8 cellular contexts compared by ENCODE assay signal in the genomic region with DNA sequence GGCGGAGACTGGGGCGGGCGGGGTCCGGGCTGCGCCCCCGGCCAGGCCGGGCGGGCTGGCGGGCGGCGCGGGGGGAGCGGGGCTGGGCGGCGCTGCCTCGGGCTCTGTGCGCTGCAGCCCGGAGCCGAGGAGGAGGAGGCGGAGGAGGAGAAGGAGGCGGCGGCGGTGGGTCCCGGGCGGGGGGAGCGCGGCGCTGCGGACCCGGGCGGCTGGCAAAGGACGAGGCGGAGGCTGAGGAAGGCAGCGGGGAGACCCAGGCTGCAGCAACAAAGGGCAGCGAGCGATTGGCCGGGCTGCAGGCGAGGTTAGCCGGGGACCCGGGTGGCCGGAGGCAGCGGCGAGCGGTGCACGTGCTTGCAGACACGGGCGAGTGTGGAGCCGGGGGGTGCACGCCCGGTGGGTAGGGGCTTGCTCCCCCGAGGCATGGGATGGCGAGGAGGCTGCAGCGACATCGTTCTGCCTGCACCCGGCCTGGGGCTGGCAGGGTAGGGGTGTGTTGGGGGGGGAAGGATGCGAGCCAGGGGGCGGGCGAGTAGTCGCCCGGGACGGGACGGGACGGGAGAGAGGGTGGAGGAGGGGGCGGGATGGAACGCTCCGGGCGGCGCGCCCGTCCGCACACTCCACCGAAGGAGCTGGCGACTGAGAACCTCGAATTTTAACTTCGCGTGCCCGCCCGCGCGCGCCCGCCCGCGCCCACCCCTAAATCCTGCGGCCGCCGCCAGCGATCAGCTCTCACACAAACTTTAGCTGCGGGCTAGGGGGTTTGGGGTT. TPM values are rescaled to one million over a fixed set of nuclear protein-coding genes. Genes with fewer than 3 reads are reported as not detected.
DNase-seq lines count a peak whose midpoint lies in the region; ATAC-seq, FAIRE-seq and TF ChIP-seq lines count a peak whose summit lies in the region.

No MANE protein-coding gene starts in this region.

- no peak for TF ChIP-seq CTCF in MCF 10A (IDR thresholded peaks at IDR 0.05; ENCODE audit: unreplicated experiment)
- no peak for TF ChIP-seq CTCF in kidney (IDR thresholded peaks at IDR 0.05; ENCODE audit: borderline replicate concordance, extremely low read depth, insufficient read depth)

- H3K27me3 Mint-ChIP-seq in MCF 10A (ENCODE audit: insufficient read depth, unreplicated experiment), result no peaks in the 10 kb centered on the region

- intact Hi-C loops in MCF 10A (cut with micrococcal nuclease) (loop anchor here (5.0 to 10.0 kb wide), 3 partner anchors 99 to 543 kb away; no protein-coding TSS in a partner anchor), kidney (cut with DNase I) (no loop called here)

- peak overlapping the region; percentile 47 to 87 for H3K4me3 ChIP-seq in kidney (ENCODE audit: low read length in 2 of 2)

- peak; percentile 4 for ATAC-seq in HG03097 (IDR thresholded peaks at IDR 0.05; ENCODE audit: low FRiP score, unreplicated experiment)

- H3K9me3 Mint-ChIP-seq in MCF 10A (ENCODE audit: unreplicated experiment), result no peaks in the 10 kb centered on the region

- no peak for FAIRE-seq in kidney (lab: Jason Lieb, UNC)

- H3K36me3 Mint-ChIP-seq in MCF 10A (ENCODE audit: insufficient read depth, unreplicated experiment), result no peaks in the 10 kb centered on the region

- H3K27ac ChIP-seq in kidney (ENCODE audit: low read depth in 2 of 2, low read length in 2 of 2), result peak overlapping the region; percentile 78 to 80

- no peaks in the 10 kb centered on the region for H3K9me3 ChIP-seq in kidney (ENCODE audit: control insufficient read depth in 1 of 2, low read length in 2 of 2)

- H3K4me3 Mint-ChIP-seq in MCF 10A (ENCODE audit: unreplicated experiment), result peak overlapping the region; percentile 78

- no TSS peak for BruUV-seq in MCF 10A (replicated peaks; lab: Mats Ljungman, UMichigan)

- CTCF ChIA-PET in MCF 10A (lab: Yijun Ruan, JAX), result interaction anchor here (0.6 kb wide), 1 partner anchor 94 kb away, joined by 4 read pairs; no protein-coding TSS in a partner anchor

- DNase-seq in NCI-H1417 (lab: John Stamatoyannopoulos, UW), result peak; percentile 9 to 76 (median 75)
- DNase-seq in NCI-H1417 treated with DMSO at 0.1 percent for 48 hours (lab: John Stamatoyannopoulos, UW), result no peak
- DNase-seq in SW480 (ENCODE audit: low spot score), result peak; percentile 11
- DNase-seq in MCF 10A (ENCODE audit: unreplicated experiment), result no peak
- DNase-seq in kidney, result no peak
- peak; percentile 47 to 51 for DNase-seq in stimulated activated CD4-positive, alpha-beta T cell treated with anti-CD3 and anti-CD28 coated beads, Interleukin-1b, Interleukin-23, amount 100 ng/mL, for 4 hours (ENCODE audit: low read depth in 2 of 2)
- DNase-seq in NCI-H524 treated with DMSO at 0.1 percent for 48 hours (lab: John Stamatoyannopoulos, UW), result no peak

- peak overlapping the region in 1 of 2 donors; percentile 55 for H3K9ac ChIP-seq in kidney (ENCODE audit: low read length in 2 of 2)

- POLR2A ChIA-PET in MCF 10A (lab: Yijun Ruan, JAX), result interaction anchor here (0.7 to 1.3 kb wide), 5 partner anchors 9 to 675 kb away, joined by 3 to 4 read pairs (median 3); a partner anchor contains a TSS

- peak overlapping the region; percentile 95 for H3K27ac Mint-ChIP-seq in MCF 10A (ENCODE audit: low read depth, unreplicated experiment)

- H3K4me1 ChIP-seq in kidney (ENCODE audit: control insufficient read depth in 1 of 2, insufficient read depth in 1 of 2, low read depth in 1 of 2, low read length in 2 of 2), result peaks cover 9 to 11% of the 10 kb centered on the region in 2 donors

- no peaks in the 10 kb centered on the region for H3K36me3 ChIP-seq in kidney (ENCODE audit: control insufficient read depth in 1 of 2, insufficient read depth in 2 of 2, low read length in 2 of 2)

- peaks cover 36% of the 10 kb centered on the region for H3K4me1 Mint-ChIP-seq in MCF 10A (ENCODE audit: insufficient read depth, unreplicated experiment)

RNA-seq across cellular contexts. Expression of a gene that starts 0.8 kb away (rescaled TPM):
- total RNA-seq in MCF 10A (2022) (16.4 and 18.3 TPM in 2 replicates), kidney (34.2 TPM)
- polyA plus RNA-seq in kidney (ENCODE audit: insufficient read depth, low read depth, low replicate concordance), result 2.9 TPM

Comparison
In these comparisons a context has a peak if more than half of its experiments do, and no peak if none do; other contexts are left out.
1. DNase-seq: peak in NCI-H1417 (3 of 3), SW480 (single experiment) and stimulated activated CD4-positive, alpha-beta T cell treated with anti-CD3 and anti-CD28 coated beads, Interleukin-1b, Interleukin-23, amount 100 ng/mL, for 4 hours (2 of 2); none in NCI-H1417 treated with DMSO at 0.1 percent for 48 hours (single experiment), MCF 10A (single experiment), kidney (single experiment) and NCI-H524 treated with DMSO at 0.1 percent for 48 hours (single experiment).